Comparison of ENCODE assay signal across 21 cellular contexts in genomic region chr10:17533731-17534130, GRCh38.
"Had no signal": no experiment of that assay in that cellular context is flagged by ENCODE, and none has a peak within 500 bp of the region (broad histone marks: within the 10 kb centered on the region; RNA-seq: fewer than 3 reads in every experiment).

No MANE protein-coding gene starts in this region.

- H3K36me3 ChIP-seq: heart right ventricle, left lung, pancreas, tibial nerve had no signal

- ATAC-seq: activated CD4-positive, alpha-beta T cell treated with anti-CD3 and anti-CD28 coated beads for 36 hours; effector memory CD8-positive, alpha-beta T cell; heart right ventricle; left lung; pancreas; right cardiac atrium; T-cell had no signal

- H3K4me3 ChIP-seq: heart right ventricle, left lung, pancreas, smooth muscle cell, tibial nerve had no signal

- H3K9me3 Mint-ChIP-seq: activated naive CD8-positive, alpha-beta T cell treated with anti-CD3 and anti-CD28 coated beads for 36 hours; effector memory CD8-positive, alpha-beta T cell; neural crest cell had no signal

- H3K9me3 ChIP-seq: heart right ventricle, left lung, pancreas, tibial nerve had no signal

- H3K4me1 Mint-ChIP-seq: activated CD4-positive, alpha-beta memory T cell treated with anti-CD3 and anti-CD28 coated beads, Interleukin-2, amount 10 ng/mL, durations not matched to agents 7 days and 5 days; activated CD4-positive, alpha-beta T cell treated with anti-CD3 and anti-CD28 coated beads for 36 hours; activated naive CD8-positive, alpha-beta T cell treated with anti-CD3 and anti-CD28 coated beads for 36 hours; neural crest cell; T-cell had no signal

- H3K4me2 ChIP-seq: smooth muscle cell had no signal

- H3K4me3 Mint-ChIP-seq: activated CD4-positive, alpha-beta memory T cell treated with anti-CD3 and anti-CD28 coated beads, Interleukin-2, amount 10 ng/mL, durations not matched to agents 7 days and 5 days; activated CD4-positive, alpha-beta T cell treated with anti-CD3 and anti-CD28 coated beads for 36 hours; activated naive CD8-positive, alpha-beta T cell treated with anti-CD3 and anti-CD28 coated beads for 36 hours; effector memory CD8-positive, alpha-beta T cell; neural crest cell; T-cell had no signal

- H3K27ac ChIP-seq: heart right ventricle, left lung, pancreas, tibial nerve, VCaP had no signal

- H3K4me1 ChIP-seq: heart right ventricle, left lung, pancreas, tibial nerve had no signal

- H3K27me3 ChIP-seq: heart right ventricle, left lung, pancreas, tibial nerve had no signal

- H3K27me3 Mint-ChIP-seq: activated CD4-positive, alpha-beta T cell treated with anti-CD3 and anti-CD28 coated beads for 36 hours; effector memory CD8-positive, alpha-beta T cell had no signal

- FAIRE-seq: frontal cortex, keratinocyte, pancreas had no signal

- H3K36me3 Mint-ChIP-seq: activated naive CD8-positive, alpha-beta T cell treated with anti-CD3 and anti-CD28 coated beads for 36 hours; T-cell had no signal

- DNase-seq: activated CD4-positive, alpha-beta memory T cell treated with anti-CD3 and anti-CD28 coated beads, Interleukin-2, amount 10 ng/mL, durations not matched to agents 7 days and 5 days; activated CD4-positive, alpha-beta T cell treated with anti-CD3 and anti-CD28 coated beads for 36 hours; activated gamma-delta T cell treated with Interleukin-2 at 50 U/mL for 16 hours; activated naive CD8-positive, alpha-beta T cell treated with anti-CD3 and anti-CD28 coated beads for 36 hours; activated T-cell treated with anti-CD3 and anti-CD28 coated beads, Interleukin-2, amount 50 U/mL, for 48 hours; caudate nucleus; cortex of kidney; effector memory CD8-positive, alpha-beta T cell; heart right ventricle; left lung; mesenchymal stem cell; pancreas; right cardiac atrium; T-cell; T1000 had no signal

- H3K27ac Mint-ChIP-seq: activated CD4-positive, alpha-beta memory T cell treated with anti-CD3 and anti-CD28 coated beads, Interleukin-2, amount 10 ng/mL, durations not matched to agents 7 days and 5 days; activated CD4-positive, alpha-beta T cell treated with anti-CD3 and anti-CD28 coated beads for 36 hours; activated naive CD8-positive, alpha-beta T cell treated with anti-CD3 and anti-CD28 coated beads for 36 hours; T-cell had no signal
